In genomic region chrX:123731258-123731986, GRCh38 we compare ENCODE assay signal across 8 cellular contexts. TPM values are rescaled to one million over a fixed set of nuclear protein-coding genes. Genes with fewer than 3 reads are reported as not detected.
DNase-seq lines count a peak whose midpoint lies in the region; ATAC-seq and TF ChIP-seq lines count a peak whose summit lies in the region.

No MANE protein-coding gene starts in this region.

- DNase-seq in AG04450 (ENCODE audit: low read depth, low spot score) (no peak), HEK293T (ENCODE audit: extremely low spot score) (peak; percentile 36), fibroblast of the aortic adventitia (ENCODE audit: low read depth) (peak; percentile 19), prostate gland (ENCODE audit: low spot score) (no peak)
- DNase-seq in activated CD4-positive, alpha-beta T cell treated with anti-CD3 and anti-CD28 coated beads for 4 hours, result peak; percentile 10 to 16
- DNase-seq in NK-92 treated with Interleukin-12 subunit alpha and Interleukin-12 subunit beta, amount 100 ng/mL, for 24 hours (lab: John Stamatoyannopoulos, UW), result no peak

- H3K27ac ChIP-seq in AG04450 (ENCODE audit: low read depth, low read length), result peak overlapping the region; percentile 68
- H3K27ac ChIP-seq in prostate gland, result peak overlapping the region; percentile 80 to 84

- H3K9me3 ChIP-seq in AG04450 (ENCODE audit: control insufficient read depth, insufficient read depth, low read length), result no peaks in the 10 kb centered on the region
- no peaks in the 10 kb centered on the region for H3K9me3 ChIP-seq in prostate gland

- no peaks in the 10 kb centered on the region for H3K4me1 ChIP-seq in prostate gland (replicated peaks)

- peak overlapping the region; percentile 76 for H3K4me3 ChIP-seq in AG04450 (ENCODE audit: low read depth, low read length)
- H3K4me3 ChIP-seq in fibroblast of the aortic adventitia (ENCODE audit: low read depth, low read length), result peak overlapping the region; percentile 85
- H3K4me3 ChIP-seq in prostate gland, result peak overlapping the region; percentile 54 to 55

- POLR2A ChIA-PET in AG04450 (lab: Yijun Ruan, JAX) (interaction anchor here (0.7 kb wide), 1 partner anchor 85 kb away, joined by 8 read pairs; no protein-coding TSS in a partner anchor), HEK293T (lab: Yijun Ruan, JAX) (interaction anchor here (1.0 to 2.1 kb wide), 5 partner anchors 17 to 76 kb away, joined by 3 to 10 read pairs (median 4); no protein-coding TSS in a partner anchor)

- H3K36me3 ChIP-seq in prostate gland, result no peaks in the 10 kb centered on the region

- H3K27me3 ChIP-seq in AG04450 (ENCODE audit: control insufficient read depth, insufficient read depth, low read length) (no peaks in the 10 kb centered on the region), prostate gland (replicated peaks; ENCODE audit: insufficient read depth) (no peaks in the 10 kb centered on the region)

- CTCF ChIA-PET in AG04450 (lab: Charles Lee) (interaction anchor here (0.6 to 1.4 kb wide), 7 partner anchors 10 to 333 kb away, joined by 3 to 11 read pairs (median 4); no protein-coding TSS in a partner anchor), HEK293T (lab: Yijun Ruan, JAX) (interaction anchor here (0.8 to 0.9 kb wide), 2 partner anchors 245 to 307 kb away, joined by 3 read pairs; no protein-coding TSS in a partner anchor)

- ATAC-seq in HG02642 (IDR thresholded peaks at IDR 0.05; ENCODE audit: poor library complexity, unreplicated experiment) (no peak), GM18873 (IDR thresholded peaks at IDR 0.05; ENCODE audit: low FRiP score, unreplicated experiment) (no peak)

- intact Hi-C loops in prostate gland (cut with DNase I), result no loop called here

- WGBS in prostate gland, result 5% methylated on average over 16 of the region's 16 CpGs

- TF ChIP-seq CTCF in AG04450 (IDR thresholded peaks at IDR 0.05; ENCODE audit: low read depth, low read length) (no peak), fibroblast of the aortic adventitia (IDR thresholded peaks at IDR 0.05; ENCODE audit: insufficient read depth, low read length) (no peak), prostate gland (IDR thresholded peaks at IDR 0.05) (no peak)

- TF ChIP-seq POLR2A in prostate gland (IDR thresholded peaks at IDR 0.05), result no peak

TF ChIP-seq in HEK293T, 16 proteins besides CTCF, POLR2A, EP300 and RAD21:
- TF ChIP-seq NFRKB (IDR thresholded peaks at IDR 0.05), result no peak
- peak; percentile 11; the same call in 1 of the 2 replicates for TF ChIP-seq PKNOX1 (IDR thresholded peaks at IDR 0.05)
- TF ChIP-seq ARNT (IDR thresholded peaks at IDR 0.05), result no peak
- TF ChIP-seq LEF1 (IDR thresholded peaks at IDR 0.05; ENCODE audit: borderline replicate concordance), result no peak
- peak; percentile 82 for TF ChIP-seq L3MBTL2 (conservative IDR thresholded peaks at IDR 0.05)
- TF ChIP-seq CTBP1 (IDR thresholded peaks at IDR 0.05; ENCODE audit: borderline replicate concordance), result no peak
- no peak for TF ChIP-seq HDGF (IDR thresholded peaks at IDR 0.05; ENCODE audit: borderline replicate concordance)
- TF ChIP-seq TARDBP (IDR thresholded peaks at IDR 0.05), result no peak

RNA-seq across cellular contexts. Expression of gene THOC2, which starts 1.4 kb away (rescaled TPM):
- polyA plus RNA-seq in AG04450 (2011; rRNA removed), result 55.4 and 91.2 TPM in 2 replicates
- 23.5 and 51.4 TPM in 2 replicates for polyA minus RNA-seq in AG04450 (2011; rRNA and poly(A)+ RNA removed)
- 96.7 and 108 TPM in 2 replicates for total RNA-seq in fibroblast of the aortic adventitia (ENCODE audit: low replicate concordance)
- 10 to 100 TPM; 48.0 to 76.2 TPM for total RNA-seq in prostate gland

Comparison
In these comparisons a context has a peak if more than half of its experiments do, and no peak if none do; other contexts are left out.
1. DNase-seq: peak in HEK293T (single experiment), activated CD4-positive, alpha-beta T cell treated with anti-CD3 and anti-CD28 coated beads for 4 hours (2 of 2) and fibroblast of the aortic adventitia (single experiment); none in AG04450 (single experiment), prostate gland (single experiment) and NK-92 treated with Interleukin-12 subunit alpha and Interleukin-12 subunit beta, amount 100 ng/mL, for 24 hours (single experiment).
2. Peak in every context shown above with its lines, with median percentiles within 50 percentile points of each other: H3K4me3 ChIP-seq.